ENCODE assay signal across 18 cellular contexts in genomic region chr12:52628111-52628507, GRCh38. TPM values are rescaled to one million over a fixed set of nuclear protein-coding genes. Genes with fewer than 3 reads are reported as not detected.
A peak's percentile ranks its signal among the peaks of the same experiment; 100 is the strongest.
DNase-seq lines count a peak whose midpoint lies in the region; ATAC-seq and TF ChIP-seq lines count a peak whose summit lies in the region.
"Had no signal": no experiment of that assay in that cellular context is flagged by ENCODE, and none has a peak within 500 bp of the region (broad histone marks: within the 10 kb centered on the region; RNA-seq: fewer than 3 reads in every experiment).

No MANE protein-coding gene starts in this region.

- ATAC-seq in heart left ventricle = no peak
- no peak for ATAC-seq in HG03095 (IDR thresholded peaks at IDR 0.05; ENCODE audit: unreplicated experiment)

- peak overlapping the region; percentile 60 for H3K27ac Mint-ChIP-seq in activated CD4-positive, alpha-beta T cell treated with anti-CD3 and anti-CD28 coated beads, Interleukin-2, amount 10 ng/mL, durations not matched to agents 7 days and 5 days
- no peak overlapping the region for H3K27ac Mint-ChIP-seq in activated CD4-positive, alpha-beta T cell treated with anti-CD3 and anti-CD28 coated beads, Interleukin-2, amount 10 ng/mL, durations not matched to agents 24 days and 14 days
- H3K27ac Mint-ChIP-seq in type B pancreatic cell = no peak overlapping the region

- TF ChIP-seq POLR2A in heart left ventricle (IDR thresholded peaks at IDR 0.05) = no peak
- TF ChIP-seq POLR2A in esophagus muscularis mucosa (IDR thresholded peaks at IDR 0.05; ENCODE audit: low read depth) = no peak

- POLR2A ChIA-PET in activated CD4-positive, alpha-beta T cell treated with anti-CD3 and anti-CD28 coated beads, Interleukin-2, amount 10 ng/mL, durations not matched to agents 7 days and 5 days (lab: Charles Lee) = no interaction called here

- H3K36me3 ChIP-seq in right atrium auricular region = no peaks in the 10 kb centered on the region
- no peaks in the 10 kb centered on the region for H3K36me3 ChIP-seq in heart left ventricle
- H3K36me3 ChIP-seq in esophagus muscularis mucosa = no peaks in the 10 kb centered on the region
- H3K36me3 ChIP-seq: Peyer's patch had no signal

- no peak overlapping the region for H3K4me3 ChIP-seq in right atrium auricular region
- no peak overlapping the region for H3K4me3 ChIP-seq in heart left ventricle
- H3K4me3 ChIP-seq in esophagus muscularis mucosa = no peak overlapping the region
- H3K4me3 ChIP-seq: Peyer's patch had no signal

- peaks cover 0 to 10% of the 10 kb centered on the region in 2 donors for H3K9me3 ChIP-seq in right atrium auricular region
- peaks cover 0 to 8% (median 0%) of the 10 kb centered on the region in 12 donors for H3K9me3 ChIP-seq in heart left ventricle
- no peaks in the 10 kb centered on the region for H3K9me3 ChIP-seq in esophagus muscularis mucosa
- H3K9me3 ChIP-seq: Peyer's patch had no signal

- H3K4me1 ChIP-seq in right atrium auricular region (no peaks in the 10 kb centered on the region), heart left ventricle (no peaks in the 10 kb centered on the region), esophagus muscularis mucosa (no peaks in the 10 kb centered on the region)
- H3K4me1 ChIP-seq: Peyer's patch had no signal

- 75 to 87% (median 81%) methylated on average over 4 of the region's 4 CpGs for whole genome bisulfite sequencing in heart left ventricle, 4 donors
- WGBS in esophagus muscularis mucosa = 87% methylated on average over 4 of the region's 4 CpGs

- H3K27ac ChIP-seq in right atrium auricular region (no peak overlapping the region), heart left ventricle (no peak overlapping the region), esophagus muscularis mucosa (replicated peaks in 1 of 4) (no peak overlapping the region)
- H3K27ac ChIP-seq: Peyer's patch had no signal

- H3K4me1 Mint-ChIP-seq in activated CD4-positive, alpha-beta T cell treated with anti-CD3 and anti-CD28 coated beads, Interleukin-2, amount 10 ng/mL, durations not matched to agents 7 days and 5 days = peaks cover 58% of the 10 kb centered on the region
- H3K4me1 Mint-ChIP-seq in activated CD4-positive, alpha-beta T cell treated with anti-CD3 and anti-CD28 coated beads, Interleukin-2, amount 10 ng/mL, durations not matched to agents 24 days and 14 days = peaks cover 20% of the 10 kb centered on the region
- H3K4me1 Mint-ChIP-seq in type B pancreatic cell (ENCODE audit: unreplicated experiment) = no peaks in the 10 kb centered on the region

- H3K27me3 Mint-ChIP-seq in activated CD4-positive, alpha-beta T cell treated with anti-CD3 and anti-CD28 coated beads, Interleukin-2, amount 10 ng/mL, durations not matched to agents 7 days and 5 days = peaks cover 5% of the 10 kb centered on the region
- H3K27me3 Mint-ChIP-seq in activated CD4-positive, alpha-beta T cell treated with anti-CD3 and anti-CD28 coated beads, Interleukin-2, amount 10 ng/mL, durations not matched to agents 24 days and 14 days = peaks cover 6% of the 10 kb centered on the region
- peaks cover 25% of the 10 kb centered on the region for H3K27me3 Mint-ChIP-seq in type B pancreatic cell

- peaks cover 6% of the 10 kb centered on the region for H3K36me3 Mint-ChIP-seq in activated CD4-positive, alpha-beta T cell treated with anti-CD3 and anti-CD28 coated beads, Interleukin-2, amount 10 ng/mL, durations not matched to agents 7 days and 5 days (ENCODE audit: low read depth)
- H3K36me3 Mint-ChIP-seq in activated CD4-positive, alpha-beta T cell treated with anti-CD3 and anti-CD28 coated beads, Interleukin-2, amount 10 ng/mL, durations not matched to agents 24 days and 14 days (ENCODE audit: low read depth) = no peaks in the 10 kb centered on the region
- no peaks in the 10 kb centered on the region for H3K36me3 Mint-ChIP-seq in type B pancreatic cell
- H3K36me3 Mint-ChIP-seq: CD14-positive monocyte had no signal

- peak overlapping the region; percentile 21 for H3K4me3 Mint-ChIP-seq in activated CD4-positive, alpha-beta T cell treated with anti-CD3 and anti-CD28 coated beads, Interleukin-2, amount 10 ng/mL, durations not matched to agents 7 days and 5 days
- no peak overlapping the region for H3K4me3 Mint-ChIP-seq in activated CD4-positive, alpha-beta T cell treated with anti-CD3 and anti-CD28 coated beads, Interleukin-2, amount 10 ng/mL, durations not matched to agents 24 days and 14 days
- no peak overlapping the region for H3K4me3 Mint-ChIP-seq in type B pancreatic cell
- H3K4me3 Mint-ChIP-seq: CD14-positive monocyte had no signal

- DNase-seq in activated CD4-positive, alpha-beta T cell treated with anti-CD3 and anti-CD28 coated beads, Interleukin-2, amount 10 ng/mL, durations not matched to agents 7 days and 5 days = no peak
- DNase-seq in activated CD4-positive, alpha-beta T cell treated with anti-CD3 and anti-CD28 coated beads, Interleukin-2, amount 10 ng/mL, durations not matched to agents 24 days and 14 days = no peak
- peak; percentile 30 for DNase-seq in right atrium auricular region (ENCODE audit: low spot score)
- no peak for DNase-seq in heart left ventricle
- peak; percentile 50 for DNase-seq in esophagus muscularis mucosa (ENCODE audit: extremely low spot score)
- peak; percentile 50 for DNase-seq in type B pancreatic cell (ENCODE audit: extremely low spot score, unreplicated experiment)
- no peak for DNase-seq in NOMO-1 treated with DMSO at 0.1 percent for 48 hours (lab: John Stamatoyannopoulos, UW; ENCODE audit: unreplicated experiment)
- DNase-seq: 8988T, DMS79, IMR-90, NCI-H187 treated with DMSO at 0.1 percent for 48 hours, NCI-H446 treated with DMSO at 0.1 percent for 48 hours, NCI-H774 had no signal

- no peaks in the 10 kb centered on the region for H3K27me3 ChIP-seq in right atrium auricular region
- peaks cover 0 to 16% (median 0%) of the 10 kb centered on the region in 9 donors for H3K27me3 ChIP-seq in heart left ventricle
- H3K27me3 ChIP-seq in esophagus muscularis mucosa = no peaks in the 10 kb centered on the region
- H3K27me3 ChIP-seq: Peyer's patch had no signal

- TF ChIP-seq CTCF in right atrium auricular region (IDR thresholded peaks at IDR 0.05) (no peak), heart left ventricle (IDR thresholded peaks at IDR 0.05) (no peak), esophagus muscularis mucosa (IDR thresholded peaks at IDR 0.05) (no peak), type B pancreatic cell (conservative IDR thresholded peaks at IDR 0.05) (no peak)

- CTCF ChIA-PET in activated CD4-positive, alpha-beta T cell treated with anti-CD3 and anti-CD28 coated beads, Interleukin-2, amount 10 ng/mL, durations not matched to agents 7 days and 5 days (lab: Charles Lee) = no interaction called here

- peaks cover 5% of the 10 kb centered on the region for H3K9me3 Mint-ChIP-seq in activated CD4-positive, alpha-beta T cell treated with anti-CD3 and anti-CD28 coated beads, Interleukin-2, amount 10 ng/mL, durations not matched to agents 7 days and 5 days
- no peaks in the 10 kb centered on the region for H3K9me3 Mint-ChIP-seq in activated CD4-positive, alpha-beta T cell treated with anti-CD3 and anti-CD28 coated beads, Interleukin-2, amount 10 ng/mL, durations not matched to agents 24 days and 14 days
- H3K9me3 Mint-ChIP-seq in type B pancreatic cell = no peaks in the 10 kb centered on the region
- H3K9me3 Mint-ChIP-seq: CD14-positive monocyte had no signal

- TF ChIP-seq EP300 in esophagus muscularis mucosa (IDR thresholded peaks at IDR 0.05) = no peak

- intact Hi-C loops in activated CD4-positive, alpha-beta T cell treated with anti-CD3 and anti-CD28 coated beads, Interleukin-2, amount 10 ng/mL, durations not matched to agents 24 days and 14 days (cut with micrococcal nuclease) = no loop called here
- intact Hi-C loops in heart left ventricle (cut with DNase I) (no loop called here), esophagus muscularis mucosa (cut with DNase I) (no loop called here)

RNA-seq across cellular contexts. Expression of gene KRT73, which starts 9.8 kb away (rescaled TPM):
- total RNA-seq in activated CD4-positive, alpha-beta T cell treated with anti-CD3 and anti-CD28 coated beads, Interleukin-2, amount 10 ng/mL, durations not matched to agents 7 days and 5 days = 1 to 10 TPM; 8.2 to 8.6 TPM
- 0.09 TPM in 1 of 2 replicates, not detected in the other for total RNA-seq in activated CD4-positive, alpha-beta T cell treated with anti-CD3 and anti-CD28 coated beads, Interleukin-2, amount 10 ng/mL, durations not matched to agents 24 days and 14 days
- not detected for total RNA-seq in right atrium auricular region
- total RNA-seq in heart left ventricle = not detected
- not detected for polyA plus RNA-seq in heart left ventricle
- total RNA-seq in esophagus muscularis mucosa = not detected
- 0.12 TPM in 1 of 2 replicates, not detected in the other for total RNA-seq in type B pancreatic cell (ENCODE audit: low replicate concordance)
- total RNA-seq: HT-29, IMR-90, LHCN-M2 had no signal
- polyA plus RNA-seq: CD14-positive monocyte, IMR-90 had no signal

RNA-seq across cellular contexts. Expression of gene KRT2, which starts 23.9 kb away (rescaled TPM):
- total RNA-seq in activated CD4-positive, alpha-beta T cell treated with anti-CD3 and anti-CD28 coated beads, Interleukin-2, amount 10 ng/mL, durations not matched to agents 7 days and 5 days = under 1 TPM; 0.10 TPM
- total RNA-seq in activated CD4-positive, alpha-beta T cell treated with anti-CD3 and anti-CD28 coated beads, Interleukin-2, amount 10 ng/mL, durations not matched to agents 24 days and 14 days = not detected in 2 replicates
- total RNA-seq in right atrium auricular region (not detected), heart left ventricle (not detected), esophagus muscularis mucosa (not detected), type B pancreatic cell (ENCODE audit: low replicate concordance) (not detected in 2 replicates)
- polyA plus RNA-seq in heart left ventricle = not detected
- total RNA-seq: HT-29, IMR-90, LHCN-M2 had no signal
- polyA plus RNA-seq: CD14-positive monocyte, IMR-90 had no signal

RNA-seq across cellular contexts. Expression of gene KRT72, which starts 26.8 kb away (rescaled TPM):
- 10 to 100 TPM; 12.3 to 13.0 TPM for total RNA-seq in activated CD4-positive, alpha-beta T cell treated with anti-CD3 and anti-CD28 coated beads, Interleukin-2, amount 10 ng/mL, durations not matched to agents 7 days and 5 days
- total RNA-seq in activated CD4-positive, alpha-beta T cell treated with anti-CD3 and anti-CD28 coated beads, Interleukin-2, amount 10 ng/mL, durations not matched to agents 24 days and 14 days = 0.09 TPM in 1 of 2 replicates, not detected in the other
- total RNA-seq in right atrium auricular region (not detected), heart left ventricle (not detected), esophagus muscularis mucosa (not detected), type B pancreatic cell (ENCODE audit: low replicate concordance) (0.48 and 2.9 TPM in 2 replicates)
- not detected for polyA plus RNA-seq in heart left ventricle
- total RNA-seq: HT-29, IMR-90, LHCN-M2 had no signal
- polyA plus RNA-seq: CD14-positive monocyte, IMR-90 had no signal

RNA-seq across cellular contexts. Expression of gene KRT1, which starts 52.1 kb away (rescaled TPM):
- under 1 TPM; 0.33 to 0.60 TPM for total RNA-seq in activated CD4-positive, alpha-beta T cell treated with anti-CD3 and anti-CD28 coated beads, Interleukin-2, amount 10 ng/mL, durations not matched to agents 7 days and 5 days
- total RNA-seq in activated CD4-positive, alpha-beta T cell treated with anti-CD3 and anti-CD28 coated beads, Interleukin-2, amount 10 ng/mL, durations not matched to agents 24 days and 14 days = not detected in 2 replicates
- total RNA-seq in right atrium auricular region (not detected), heart left ventricle (under 1 TPM in 1 of 9 donors, not detected in 8; 0.35 TPM), esophagus muscularis mucosa (not detected), type B pancreatic cell (ENCODE audit: low replicate concordance) (269 and 837 TPM in 2 replicates)
- polyA plus RNA-seq in heart left ventricle = not detected
- total RNA-seq: HT-29, IMR-90, LHCN-M2 had no signal
- polyA plus RNA-seq: CD14-positive monocyte, IMR-90 had no signal

RNA-seq across cellular contexts. Expression of gene KRT74, which starts 54.5 kb away (rescaled TPM):
- under 1 TPM; 0.15 TPM for total RNA-seq in activated CD4-positive, alpha-beta T cell treated with anti-CD3 and anti-CD28 coated beads, Interleukin-2, amount 10 ng/mL, durations not matched to agents 7 days and 5 days
- not detected in 2 replicates for total RNA-seq in activated CD4-positive, alpha-beta T cell treated with anti-CD3 and anti-CD28 coated beads, Interleukin-2, amount 10 ng/mL, durations not matched to agents 24 days and 14 days
- total RNA-seq in right atrium auricular region = 1 to 10 TPM in 1 of 2 donors, not detected in 1; 2.9 TPM
- not detected for total RNA-seq in heart left ventricle
- not detected for polyA plus RNA-seq in heart left ventricle
- not detected for total RNA-seq in esophagus muscularis mucosa
- 0.10 TPM in 1 of 2 replicates, not detected in the other for total RNA-seq in type B pancreatic cell (ENCODE audit: low replicate concordance)
- total RNA-seq: HT-29, IMR-90, LHCN-M2, Peyer's patch had no signal
- polyA plus RNA-seq: CD14-positive monocyte, IMR-90 had no signal

Comparison
In these comparisons a context has a peak if more than half of its experiments do, and no peak if none do; other contexts are left out.
1. DNase-seq: peak in right atrium auricular region (single experiment), esophagus muscularis mucosa (single experiment) and type B pancreatic cell (single experiment); none in activated CD4-positive, alpha-beta T cell treated with anti-CD3 and anti-CD28 coated beads, Interleukin-2, amount 10 ng/mL, durations not matched to agents 7 days and 5 days (single experiment), activated CD4-positive, alpha-beta T cell treated with anti-CD3 and anti-CD28 coated beads, Interleukin-2, amount 10 ng/mL, durations not matched to agents 24 days and 14 days (single experiment), heart left ventricle (0 of 5) and NOMO-1 treated with DMSO at 0.1 percent for 48 hours (single experiment).